In the genomic region with DNA sequence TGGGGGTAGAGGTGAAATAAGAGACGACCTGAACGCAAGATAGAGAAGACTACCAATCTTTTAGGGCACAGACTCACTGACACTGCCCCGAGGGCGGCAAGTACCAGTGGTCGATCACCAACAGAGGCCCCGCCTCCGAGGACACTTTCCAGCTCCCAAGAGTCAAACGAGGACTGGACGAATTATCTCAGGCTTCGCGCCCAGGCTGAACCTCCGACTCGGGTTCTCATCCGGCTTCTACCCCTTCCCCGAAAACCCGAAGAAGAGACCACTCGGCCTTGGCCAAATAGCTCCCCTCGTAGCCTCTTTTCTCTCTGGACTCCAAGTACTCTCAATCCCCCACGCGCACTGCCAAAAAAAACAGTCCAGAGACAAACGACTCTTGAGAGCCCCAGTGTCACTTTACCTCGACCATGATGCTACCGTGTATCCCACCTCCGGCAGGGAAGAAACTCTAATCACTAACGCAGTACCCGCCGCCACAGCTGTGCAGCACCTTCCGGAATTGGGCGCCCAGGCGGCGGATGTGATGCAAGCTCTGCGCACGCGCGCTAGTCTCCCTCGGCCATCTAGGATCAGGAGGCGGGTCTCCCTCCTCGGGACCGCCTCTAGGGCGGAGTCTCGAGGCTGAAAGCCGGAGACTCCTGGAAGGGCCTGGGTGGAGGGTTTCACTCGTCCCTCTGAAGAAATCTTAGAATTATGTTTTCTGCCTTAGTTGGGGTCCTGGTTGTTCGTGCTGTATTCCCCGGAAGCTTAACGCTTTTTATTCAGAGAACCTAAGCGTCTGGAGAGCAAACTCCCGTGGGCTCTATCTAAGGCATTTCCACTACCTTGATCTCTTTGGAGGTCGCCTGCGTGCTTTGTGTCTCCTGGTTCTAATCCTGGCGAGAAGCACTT, we compare ENCODE assay signal across 8 cellular contexts. TPM values are rescaled to one million over a fixed set of nuclear protein-coding genes. Genes with fewer than 3 reads are reported as not detected.
DNase-seq lines count a peak whose midpoint lies in the region; ATAC-seq lines count a peak whose summit lies in the region.

Gene PLRG1 (minus strand): TSS at position 507 of the 897 bp plus-strand sequence. CDS start 92 bp downstream, at position 415.

- intact Hi-C loops in aorta (cut with DNase I) = loop anchor here (2.0 to 10.0 kb wide), 4 partner anchors 69 to 805 kb away; partner anchors contain the start of gene RBM46 (in 1 of the 2)

- H3K4me3 ChIP-seq in rectal smooth muscle tissue (ENCODE audit: low read length) (peak within 1 kb of the TSS; percentile 91), aorta (ENCODE audit: low read length in 2 of 2) (peak within 1 kb of the TSS; percentile 79 to 94)

- H3K36me3 ChIP-seq in rectal smooth muscle tissue (ENCODE audit: control insufficient read depth, insufficient read depth, low read length) = peaks cover 7% of the 10 kb centered on the region
- no peaks in the 10 kb centered on the region for H3K36me3 ChIP-seq in aorta (ENCODE audit: control insufficient read depth in 1 of 2, insufficient read depth in 2 of 2, low read length in 1 of 2)

- DNase-seq in NCI-H2081 (lab: John Stamatoyannopoulos, UW) (peak; percentile 91 to 92), T1000 (lab: John Stamatoyannopoulos, UW) (peak; percentile 77), astrocyte of the hippocampus (ENCODE audit: low read depth, low spot score) (peak; percentile 99), hepatic stellate cell (ENCODE audit: low spot score) (peak; percentile 84), aorta (peak; percentile 98 to 99)

- WGBS in aorta, 2 donors = 0% methylated on average over 51 of the region's 51 CpGs

- peak within 1 kb of the TSS; percentile 75 for H3K27ac ChIP-seq in rectal smooth muscle tissue (ENCODE audit: low read depth, low read length)
- H3K27ac ChIP-seq in aorta (ENCODE audit: low read depth in 1 of 2, low read length in 2 of 2) = peak within 1 kb of the TSS; percentile 16 to 72

- no peaks in the 10 kb centered on the region for H3K9me3 ChIP-seq in aorta (ENCODE audit: control insufficient read depth, low read length)

- peak; percentile 95 for ATAC-seq in GM18508 (IDR thresholded peaks at IDR 0.05; ENCODE audit: insufficient read depth, unreplicated experiment)
- peak; percentile 98 for ATAC-seq in HG03025 (IDR thresholded peaks at IDR 0.05; ENCODE audit: low FRiP score, unreplicated experiment)
- ATAC-seq in aorta (ENCODE audit: low FRiP score) = peak; percentile 100

- H3K4me1 ChIP-seq in rectal smooth muscle tissue (ENCODE audit: control insufficient read depth, insufficient read depth, low read length) = peaks cover 11% of the 10 kb centered on the region
- peaks cover 0 to 3% of the 10 kb centered on the region in 2 donors for H3K4me1 ChIP-seq in aorta (ENCODE audit: control insufficient read depth in 1 of 2, insufficient read depth in 2 of 2, low read length in 2 of 2)

- peak within 1 kb of the TSS; percentile 54 for H3K9ac ChIP-seq in rectal smooth muscle tissue (ENCODE audit: low read length)

- H3K27me3 ChIP-seq in rectal smooth muscle tissue (ENCODE audit: control insufficient read depth, insufficient read depth, low read length) (no peaks in the 10 kb centered on the region), aorta (ENCODE audit: control insufficient read depth in 1 of 2, insufficient read depth in 2 of 2, low read length in 1 of 2) (no peaks in the 10 kb centered on the region)

RNA-seq across cellular contexts. Expression of gene PLRG1, which starts in this region (rescaled TPM):
- 10 to 100 TPM; 59.0 to 61.6 TPM for total RNA-seq in aorta
- 10 to 100 TPM; 21.7 to 46.3 TPM for polyA plus RNA-seq in aorta

Comparison
In these comparisons a context has a peak if more than half of its experiments do, and no peak if none do; other contexts are left out.
1. Peak in every context shown above with its lines: DNase-seq, ATAC-seq, H3K4me3 ChIP-seq and H3K27ac ChIP-seq.